ENCODE assay signal across 16 cellular contexts in the genomic region with DNA sequence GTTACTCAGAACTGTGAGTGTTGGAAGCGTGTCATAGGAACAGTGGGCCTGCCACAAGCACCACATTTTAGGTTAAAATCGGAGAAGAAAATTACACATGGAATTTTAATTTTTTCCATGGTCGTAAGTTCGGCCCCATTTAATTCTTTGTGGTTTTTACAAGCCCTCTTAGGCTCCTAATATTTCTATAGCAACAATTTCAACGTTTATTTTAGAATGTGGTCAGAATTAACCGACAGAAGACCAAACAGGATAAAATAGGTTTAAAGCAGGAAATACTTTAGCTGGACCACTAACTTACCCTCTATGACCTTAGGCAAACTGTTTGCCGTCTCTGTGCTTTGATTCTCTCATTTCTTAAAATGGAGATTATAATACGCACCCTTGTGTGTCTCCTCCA.
DNase-seq lines count a peak whose midpoint lies in the region; ATAC-seq and TF ChIP-seq lines count a peak whose summit lies in the region.
"Had no signal": no experiment of that assay in that cellular context is flagged by ENCODE, and none has a peak within 500 bp of the region (broad histone marks: within the 10 kb centered on the region; RNA-seq: fewer than 3 reads in every experiment).

No MANE protein-coding gene starts in this region.

- no peak overlapping the region for H3K4me2 ChIP-seq in DND-41 (ENCODE audit: insufficient read depth, low read length)

- peaks cover 68% of the 10 kb centered on the region for H3K4me1 ChIP-seq in DND-41 (ENCODE audit: insufficient read depth, low read length)
- H3K4me1 ChIP-seq in Panc1 (ENCODE audit: control insufficient read depth, insufficient read depth, low read length) = peaks cover 71% of the 10 kb centered on the region
- H3K4me1 ChIP-seq in HAP-1 = peaks cover 35% of the 10 kb centered on the region

- H3K27me3 ChIP-seq in DND-41 (ENCODE audit: insufficient read depth, low read length, poor library complexity) (no peaks in the 10 kb centered on the region), Panc1 (ENCODE audit: control insufficient read depth, insufficient read depth, low read length) (no peaks in the 10 kb centered on the region), HAP-1 (ENCODE audit: low read depth) (no peaks in the 10 kb centered on the region)
- H3K27me3 ChIP-seq: MG63, right atrium auricular region, thyroid gland had no signal

- intact Hi-C loops in Panc1 (cut with micrococcal nuclease; ENCODE audit: unreplicated experiment) = loop anchor here (5.0 to 10.0 kb wide), 3 partner anchors 82 to 511 kb away; a partner anchor contains a TSS

- no peak overlapping the region for H2AFZ ChIP-seq in DND-41 (ENCODE audit: low read depth, low read length)

- no TSS peak for BruUV-seq in Panc1 (replicated peaks; lab: Mats Ljungman, UMichigan)

- POLR2A ChIA-PET in Panc1 (lab: Charles Lee) = interaction anchor here (0.5 kb wide), 1 partner anchor 83 kb away, joined by 3 read pairs; no protein-coding TSS in a partner anchor

- H3K9me3 ChIP-seq in DND-41 (ENCODE audit: insufficient read depth, low read length, severe bottlenecking) (no peaks in the 10 kb centered on the region), Panc1 (ENCODE audit: control insufficient read depth, insufficient read depth, low read depth, low read length) (no peaks in the 10 kb centered on the region), HAP-1 (no peaks in the 10 kb centered on the region)
- H3K9me3 ChIP-seq: MG63, right atrium auricular region, thyroid gland had no signal

- DNase-seq in DND-41 (no peak), Panc1 (ENCODE audit: low read depth, low spot score) (no peak), iris pigment epithelial cell (ENCODE audit: low read depth) (peak; percentile 66), HAP-1 (ENCODE audit: low spot score in 2 of 2) (no peak), HK-2 (ENCODE audit: unreplicated experiment) (no peak)
- DNase-seq: activated CD4-positive, alpha-beta T cell treated with anti-CD3 and anti-CD28 coated beads, Interleukin-2, amount 50 U/mL, for 1 hour; activated CD8-positive, alpha-beta memory T cell treated with anti-CD3 and anti-CD28 coated beads, Interleukin-2, amount 50 U/mL, for 48 hours; activated effector memory CD4-positive, alpha-beta T cell treated with anti-CD3 and anti-CD28 coated beads, Interleukin-2, amount 50 U/mL, for 16 hours; stimulated activated naive B cell treated with anti-CD40 and anti-IgM and Interleukin-4, amounts not matched to agents 10 μg/mL and 1 μg/mL and 100 μg/mL, for 72 hours had no signal

- TF ChIP-seq CTCF in 22Rv1 (IDR thresholded peaks at IDR 0.05) = no peak
- TF ChIP-seq CTCF in DND-41 (IDR thresholded peaks at IDR 0.05; ENCODE audit: borderline replicate concordance, extremely low read depth, low read length, poor library complexity, severe bottlenecking) = no peak
- no peak for TF ChIP-seq CTCF in Panc1 (IDR thresholded peaks at IDR 0.05)

- ATAC-seq in DND-41 (ENCODE audit: insufficient read depth, low read depth) = no peak
- ATAC-seq in Panc1 = no peak
- no peak for ATAC-seq in GM18502 (IDR thresholded peaks at IDR 0.05; ENCODE audit: poor library complexity, unreplicated experiment)
- no peak for ATAC-seq in GM19452 (IDR thresholded peaks at IDR 0.05; ENCODE audit: unreplicated experiment)

- H4K20me1 ChIP-seq in DND-41 (ENCODE audit: insufficient read depth, low read length) = no peaks in the 10 kb centered on the region

- H3K27ac ChIP-seq in 22Rv1 (peak overlapping the region; percentile 94), DND-41 (ENCODE audit: low read length) (peak overlapping the region; percentile 62), Panc1 (ENCODE audit: low read length) (peak overlapping the region; percentile 74)

- no peaks in the 10 kb centered on the region for H3K36me3 ChIP-seq in DND-41 (ENCODE audit: insufficient read depth, low read length)
- no peaks in the 10 kb centered on the region for H3K36me3 ChIP-seq in Panc1 (ENCODE audit: control insufficient read depth, insufficient read depth, low read length)
- H3K36me3 ChIP-seq in HAP-1 (replicated peaks) = no peaks in the 10 kb centered on the region
- H3K36me3 ChIP-seq: MG63, right atrium auricular region, thyroid gland had no signal

- CTCF ChIA-PET in Panc1 (lab: Charles Lee) = no interaction called here

- H3K79me2 ChIP-seq in DND-41 (ENCODE audit: insufficient read depth, low read length) = peaks cover 90% of the 10 kb centered on the region

- H3K4me3 ChIP-seq in DND-41 (ENCODE audit: low read depth in 1 of 2, low read length in 2 of 2) = no peak overlapping the region
- no peak overlapping the region for H3K4me3 ChIP-seq in Panc1 (ENCODE audit: low read depth in 2 of 2, low read length in 2 of 2)
- H3K4me3 ChIP-seq in HAP-1 = no peak overlapping the region
- H3K4me3 ChIP-seq: lung, MG63, right atrium auricular region, thyroid gland had no signal

- in situ Hi-C loops in Panc1 (cut with HindIII; ENCODE audit: low pct_unique_long_range_greater_than_20kb, low sequenced_read_pairs) = no loop called here
- in situ Hi-C loops in HAP-1 (cut with MboI; ENCODE audit: low sequenced_read_pairs) = loop anchor here (25.0 kb wide), 2 partner anchors 513 to 1163 kb away; a partner anchor contains a TSS

- H3K9ac ChIP-seq in DND-41 (ENCODE audit: low read depth, low read length) = peak overlapping the region; percentile 5; the same call in 1 of the 2 replicates
